8 cellular contexts compared by ENCODE assay signal in genomic region chr12:121267822-121268221, GRCh38.
"Had no signal": no experiment of that assay in that cellular context is flagged by ENCODE, and none has a peak within 500 bp of the region (broad histone marks: within the 10 kb centered on the region; RNA-seq: fewer than 3 reads in every experiment).

No MANE protein-coding gene starts in this region.

- DNase-seq: GDM1, GF-D8 had no signal

- ATAC-seq: GM12878 had no signal

- FAIRE-seq: G401.6, GM12878, GM12891, GM12892, GM18507, GM19239 had no signal

- H3K4me3 ChIP-seq: GM12878 had no signal
